ENCODE assay signal across 10 cellular contexts in genomic region chr22:49951001-49951677, GRCh38. TPM values are rescaled to one million over a fixed set of nuclear protein-coding genes. Genes with fewer than 3 reads are reported as not detected.
A peak's percentile ranks its signal among the peaks of the same experiment; 100 is the strongest.
DNase-seq lines count a peak whose midpoint lies in the region; ATAC-seq lines count a peak whose summit lies in the region.
"Had no signal": no experiment of that assay in that cellular context is flagged by ENCODE, and none has a peak within 500 bp of the region (broad histone marks: within the 10 kb centered on the region; RNA-seq: fewer than 3 reads in every experiment).

No MANE protein-coding gene starts in this region.

- peak; percentile 87 for ATAC-seq in GM18868 (IDR thresholded peaks at IDR 0.05; ENCODE audit: unreplicated experiment)
- ATAC-seq in esophagus mucosa: peak; percentile 76
- ATAC-seq in HG02870 (IDR thresholded peaks at IDR 0.05; ENCODE audit: unreplicated experiment): no peak
- no peak for ATAC-seq in HG02798 (IDR thresholded peaks at IDR 0.05; ENCODE audit: poor library complexity, unreplicated experiment)
- ATAC-seq: effector memory CD8-positive, alpha-beta T cell had no signal

- H3K9me3 ChIP-seq in effector memory CD4-positive, alpha-beta T cell (ENCODE audit: control insufficient read depth, low read length): no peaks in the 10 kb centered on the region
- H3K9me3 ChIP-seq: HAP-1 had no signal

- H3K36me3 ChIP-seq in effector memory CD4-positive, alpha-beta T cell (ENCODE audit: control insufficient read depth, insufficient read depth, low read length): no peaks in the 10 kb centered on the region
- H3K36me3 ChIP-seq: HAP-1 had no signal

- H3K4me3 ChIP-seq in skin epidermis: no peak overlapping the region
- H3K4me3 ChIP-seq in effector memory CD4-positive, alpha-beta T cell (ENCODE audit: insufficient read depth, low read depth, low read length, poor library complexity, severe bottlenecking): no peak overlapping the region
- H3K4me3 ChIP-seq: HAP-1 had no signal

- H3K4me1 ChIP-seq in effector memory CD4-positive, alpha-beta T cell (ENCODE audit: control insufficient read depth, insufficient read depth, low read length, poor library complexity, severe bottlenecking): no peaks in the 10 kb centered on the region

- DNase-seq in NCI-H748 (lab: John Stamatoyannopoulos, UW; ENCODE audit: unreplicated experiment) (peak; percentile 93), KG1 (lab: John Stamatoyannopoulos, UW) (no peak)
- no peak for DNase-seq in effector memory CD4-positive, alpha-beta T cell
- DNase-seq: effector memory CD8-positive, alpha-beta T cell had no signal

- peak overlapping the region in 18 of 21 experiments; percentile 29 to 95 (median 81) for H3K27ac ChIP-seq in skin epidermis
- no peak overlapping the region for H3K27ac ChIP-seq in effector memory CD4-positive, alpha-beta T cell (ENCODE audit: insufficient read depth, low read length, poor library complexity, severe bottlenecking)

- H3K27me3 ChIP-seq in effector memory CD4-positive, alpha-beta T cell (replicated peaks; ENCODE audit: control insufficient read depth, insufficient read depth, low read length, poor library complexity, severe bottlenecking): no peaks in the 10 kb centered on the region

RNA-seq across cellular contexts. Expression of gene PIM3, which starts 9.4 kb away (rescaled TPM):
- total RNA-seq in esophagus mucosa: 50.5 TPM

RNA-seq across cellular contexts. Expression of gene CRELD2, which starts 32.7 kb away (rescaled TPM):
- total RNA-seq in esophagus mucosa: 25.5 TPM

RNA-seq across cellular contexts. Expression of gene ALG12, which starts 32.9 kb away (rescaled TPM):
- total RNA-seq in esophagus mucosa: 10.1 TPM

Comparison
In these comparisons a context has a peak if more than half of its experiments do, and no peak if none do; other contexts are left out.
1. ATAC-seq: peak in GM18868 (single experiment) and esophagus mucosa (single experiment); none in HG02870 (single experiment) and HG02798 (single experiment).